8 cellular contexts compared by ENCODE assay signal in genomic region chr12:113196996-113197395, GRCh38. TPM values are rescaled to one million over a fixed set of nuclear protein-coding genes. Genes with fewer than 3 reads are reported as not detected.
DNase-seq lines count a peak whose midpoint lies in the region; ATAC-seq, FAIRE-seq and TF ChIP-seq lines count a peak whose summit lies in the region.

No MANE protein-coding gene starts in this region.

- no peaks in the 10 kb centered on the region for H3K9me3 ChIP-seq in left lung

- no peak for FAIRE-seq in GM12892 (lab: Jason Lieb, UNC)

- H3K27ac ChIP-seq in left lung: no peak overlapping the region

- H3K36me3 ChIP-seq in left lung: peaks cover 0 to 10% of the 10 kb centered on the region in 2 donors

- TF ChIP-seq CTCF in left lung (IDR thresholded peaks at IDR 0.05): peak; percentile 59 to 75

- H3K4me3 Mint-ChIP-seq in stimulated activated memory B cell treated with anti-CD40 and anti-IgM and Interleukin-4, amounts not matched to agents 10 μg/mL and 1 μg/mL and 100 μg/mL, for 72 hours: no peak overlapping the region

- DNase-seq in ACHN (peak; percentile 88), GM12892 (ENCODE audit: insufficient read length) (peak; percentile 85), NCI-H345 (lab: John Stamatoyannopoulos, UW) (peak; percentile 30), dedifferentiated amniotic fluid mesenchymal stem cell (ENCODE audit: extremely low spot score) (peak; percentile 51), left lung (peak in 1 of 2 donors; percentile 65)
- DNase-seq in activated CD4-positive, alpha-beta T cell treated with anti-CD3 and anti-CD28 coated beads for 1 hour: peak; percentile 38

- peak overlapping the region; percentile 55 for H3K27ac Mint-ChIP-seq in stimulated activated memory B cell treated with anti-CD40 and anti-IgM and Interleukin-4, amounts not matched to agents 10 μg/mL and 1 μg/mL and 100 μg/mL, for 72 hours

- H3K4me1 ChIP-seq in left lung: peaks cover 0 to 27% of the 10 kb centered on the region in 2 donors

- H3K27me3 Mint-ChIP-seq in stimulated activated memory B cell treated with anti-CD40 and anti-IgM and Interleukin-4, amounts not matched to agents 10 μg/mL and 1 μg/mL and 100 μg/mL, for 72 hours: no peaks in the 10 kb centered on the region

- intact Hi-C loops in left lung (cut with DNase I): loop anchor here in 1 of 2 donors (10.0 kb wide), 1 partner anchor 228 kb away; the partner anchor contains the start of gene SDSL

- H3K4me1 Mint-ChIP-seq in stimulated activated memory B cell treated with anti-CD40 and anti-IgM and Interleukin-4, amounts not matched to agents 10 μg/mL and 1 μg/mL and 100 μg/mL, for 72 hours: peaks cover 22% of the 10 kb centered on the region

- peak; percentile 77 for ATAC-seq in HG03108 (IDR thresholded peaks at IDR 0.05; ENCODE audit: unreplicated experiment)
- ATAC-seq in left lung: peak; percentile 91
- ATAC-seq in stimulated activated memory B cell treated with anti-CD40 and anti-IgM and Interleukin-4, amounts not matched to agents 10 μg/mL and 1 μg/mL and 100 μg/mL, for 72 hours: peak; percentile 94

- TF ChIP-seq POLR2A in GM12892 (IDR thresholded peaks at IDR 0.05; ENCODE audit: low read depth, low read length): no peak

- H3K4me3 ChIP-seq in left lung: no peak overlapping the region

- H3K9me3 Mint-ChIP-seq in stimulated activated memory B cell treated with anti-CD40 and anti-IgM and Interleukin-4, amounts not matched to agents 10 μg/mL and 1 μg/mL and 100 μg/mL, for 72 hours: no peaks in the 10 kb centered on the region

- no peaks in the 10 kb centered on the region for H3K27me3 ChIP-seq in left lung

- in situ Hi-C loops in ACHN (cut with HindIII; ENCODE audit: low pct_ligation_motif_present, low pct_unique_long_range_greater_than_20kb, low sequenced_read_pairs): no loop called here

- peaks cover 15% of the 10 kb centered on the region for H3K36me3 Mint-ChIP-seq in stimulated activated memory B cell treated with anti-CD40 and anti-IgM and Interleukin-4, amounts not matched to agents 10 μg/mL and 1 μg/mL and 100 μg/mL, for 72 hours

RNA-seq across cellular contexts. Expression of gene RITA1, which starts 11.5 kb away (rescaled TPM):
- polyA plus RNA-seq in GM12892 (2012; ENCODE audit: missing spikeins): 10.5 TPM
- 10 to 100 TPM; 16.7 to 17.3 TPM for total RNA-seq in left lung

RNA-seq across cellular contexts. Expression of gene DDX54, which starts 11.7 kb away (rescaled TPM):
- 27.4 TPM for polyA plus RNA-seq in GM12892 (2012; ENCODE audit: missing spikeins)
- total RNA-seq in left lung: 10 to 100 TPM; 42.0 to 61.1 TPM

RNA-seq across cellular contexts. Expression of gene TPCN1, which starts 24.3 kb away (rescaled TPM):
- 23.5 TPM for polyA plus RNA-seq in GM12892 (2012; ENCODE audit: missing spikeins)
- 10 to 100 TPM; 39.6 to 54.1 TPM for total RNA-seq in left lung

RNA-seq across cellular contexts. Expression of gene CFAP73, which starts 47.5 kb away (rescaled TPM):
- 0.36 TPM for polyA plus RNA-seq in GM12892 (2012; ENCODE audit: missing spikeins)
- 1 to 10 TPM in 1 of 2 donors, not detected in 1; 4.3 TPM for total RNA-seq in left lung
